ENCODE assay signal across 8 cellular contexts in the genomic region with DNA sequence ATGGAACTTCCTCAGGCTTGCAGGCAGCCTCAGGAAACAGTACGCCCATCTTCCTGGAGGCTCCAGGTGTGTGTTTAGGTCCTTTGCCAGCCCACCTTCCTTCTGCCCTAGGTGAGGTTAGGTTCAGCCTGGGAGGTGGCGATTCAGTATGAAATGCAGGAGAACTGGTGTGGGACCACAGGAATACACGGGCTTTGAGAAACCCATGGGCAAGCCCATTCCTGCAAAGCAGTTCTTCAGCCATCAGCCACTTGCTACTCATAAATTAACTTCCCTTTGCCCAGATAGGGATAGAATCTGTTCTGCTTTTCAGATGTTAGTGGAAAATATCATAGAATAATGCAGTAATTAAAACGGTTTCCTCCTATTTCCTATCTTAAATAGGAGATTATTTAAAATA. TPM values are rescaled to one million over a fixed set of nuclear protein-coding genes. Genes with fewer than 3 reads are reported as not detected.
DNase-seq lines count a peak whose midpoint lies in the region; ATAC-seq and TF ChIP-seq lines count a peak whose summit lies in the region.

No MANE protein-coding gene starts in this region.

- DNase-seq in AG10803 (ENCODE audit: low read depth) = no peak
- DNase-seq in activated naive CD8-positive, alpha-beta T cell treated with anti-CD3 and anti-CD28 coated beads for 36 hours = no peak
- no peak for DNase-seq in memory B cell (ENCODE audit: low spot score in 2 of 2)
- no peak for DNase-seq in HuH-7.5 (ENCODE audit: low spot score)
- no peak for DNase-seq in stimulated activated CD4-positive, alpha-beta T cell treated with anti-CD3 and anti-CD28 coated beads, Interleukin-4, amount 100 ng/mL, for 24 hours
- no peak for DNase-seq in DMS 273 (lab: John Stamatoyannopoulos, UW; ENCODE audit: unreplicated experiment)

- H3K4me1 Mint-ChIP-seq in activated naive CD8-positive, alpha-beta T cell treated with anti-CD3 and anti-CD28 coated beads for 36 hours = peaks cover 58% of the 10 kb centered on the region
- peaks cover 47% of the 10 kb centered on the region for H3K4me1 Mint-ChIP-seq in memory B cell

- peak overlapping the region; percentile 5; the same call in 1 of the 2 replicates for H3K4me3 ChIP-seq in AG10803 (ENCODE audit: low read length)

- H3K27ac Mint-ChIP-seq in activated naive CD8-positive, alpha-beta T cell treated with anti-CD3 and anti-CD28 coated beads for 36 hours = peak overlapping the region; percentile 34
- peak overlapping the region; percentile 31 for H3K27ac Mint-ChIP-seq in memory B cell

- H3K27me3 Mint-ChIP-seq in activated naive CD8-positive, alpha-beta T cell treated with anti-CD3 and anti-CD28 coated beads for 36 hours = no peaks in the 10 kb centered on the region
- H3K27me3 Mint-ChIP-seq in memory B cell = no peaks in the 10 kb centered on the region

- peaks cover 3% of the 10 kb centered on the region for H3K36me3 Mint-ChIP-seq in activated naive CD8-positive, alpha-beta T cell treated with anti-CD3 and anti-CD28 coated beads for 36 hours
- H3K36me3 Mint-ChIP-seq in memory B cell = peaks cover 10% of the 10 kb centered on the region

- H3K4me3 Mint-ChIP-seq in activated naive CD8-positive, alpha-beta T cell treated with anti-CD3 and anti-CD28 coated beads for 36 hours = no peak overlapping the region
- H3K4me3 Mint-ChIP-seq in memory B cell = no peak overlapping the region

- TF ChIP-seq CTCF in AG10803 (conservative IDR thresholded peaks at IDR 0.05; ENCODE audit: low read length) = no peak

- H3K9me3 Mint-ChIP-seq in activated naive CD8-positive, alpha-beta T cell treated with anti-CD3 and anti-CD28 coated beads for 36 hours = no peaks in the 10 kb centered on the region
- H3K9me3 Mint-ChIP-seq in memory B cell = peaks cover 4% of the 10 kb centered on the region

- ATAC-seq in GM21723 (IDR thresholded peaks at IDR 0.05; ENCODE audit: unreplicated experiment) = peak; percentile 26
- peak; percentile 63 for ATAC-seq in memory B cell (ENCODE audit: low read depth)
- ATAC-seq in HG03196 (IDR thresholded peaks at IDR 0.05; ENCODE audit: unreplicated experiment) = no peak

RNA-seq across cellular contexts. Expression of a gene that starts 32.2 kb away (rescaled TPM):
- 10 to 100 TPM; 38.4 to 39.3 TPM for total RNA-seq in activated naive CD8-positive, alpha-beta T cell treated with anti-CD3 and anti-CD28 coated beads for 36 hours
